ENCODE assay signal across 8 cellular contexts in the genomic region with DNA sequence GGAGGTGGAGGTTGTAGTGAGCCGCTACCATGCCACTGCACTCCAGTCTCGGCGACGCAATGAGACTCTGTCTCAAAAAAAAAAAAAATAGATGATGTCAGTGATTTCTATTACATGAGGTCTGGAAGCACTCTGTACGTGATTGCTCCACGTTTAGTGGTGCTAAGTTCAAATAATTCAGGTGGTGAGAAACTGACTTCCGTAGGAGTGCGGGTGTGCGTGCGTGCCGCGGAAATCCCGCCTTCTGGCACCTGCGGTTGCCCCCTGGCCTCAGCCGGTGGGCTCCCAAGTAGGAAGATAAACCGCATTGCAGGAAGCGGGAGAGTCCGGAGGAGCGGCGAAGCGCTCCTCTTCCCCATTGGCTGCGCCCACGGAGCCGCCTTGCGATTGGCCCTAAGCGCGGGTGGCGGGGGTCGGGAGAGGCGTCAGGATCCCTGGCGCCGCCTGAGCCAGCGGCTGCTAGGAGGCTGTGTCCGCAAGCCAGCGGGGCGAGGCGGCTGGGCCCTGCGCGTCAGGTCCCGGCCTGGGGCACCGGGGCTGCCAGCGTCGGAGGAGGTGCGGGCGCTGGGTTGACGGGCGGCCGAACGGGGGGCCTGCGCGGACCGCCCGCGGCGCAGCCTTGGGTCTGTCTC. TPM values are rescaled to one million over a fixed set of nuclear protein-coding genes. Genes with fewer than 3 reads are reported as not detected.
DNase-seq lines count a peak whose midpoint lies in the region; ATAC-seq and TF ChIP-seq lines count a peak whose summit lies in the region.
"Not testable (repeated sequence)": the region's sequence is repeated elsewhere in the genome, so short reads cannot be mapped to it uniquely, and the experiment has no call there.

No MANE protein-coding gene starts in this region.

- peak overlapping the region; percentile 85 to 88 (median 86) for H3K4me3 Mint-ChIP-seq in CD4-positive, CD25-positive, alpha-beta regulatory T cell

- not testable (repeated sequence) for H3K36me3 ChIP-seq in CD4-positive, CD25-positive, alpha-beta regulatory T cell (ENCODE audit: control insufficient read depth, insufficient read depth, low read length); HUES48 (ENCODE audit: control insufficient read depth, insufficient read depth, low read length); SJSA1; fibroblast of lung (ENCODE audit: control insufficient read depth, insufficient read depth, low read length)

- not testable (repeated sequence) for H2AFZ ChIP-seq in fibroblast of lung (ENCODE audit: low read length)

- ATAC-seq in CD4-positive, CD25-positive, alpha-beta regulatory T cell (ENCODE audit: low read depth in 2 of 2): peak; percentile 68 to 76
- ATAC-seq in GM19467 (IDR thresholded peaks at IDR 0.05; ENCODE audit: unreplicated experiment): peak; percentile 53

- peak overlapping the region; percentile 9 to 87 (median 66) for H3K27ac Mint-ChIP-seq in CD4-positive, CD25-positive, alpha-beta regulatory T cell

- not testable (repeated sequence) for H3K27ac ChIP-seq in CD4-positive, CD25-positive, alpha-beta regulatory T cell (ENCODE audit: insufficient read depth, low read length, poor library complexity, severe bottlenecking); HUES48 (ENCODE audit: low read depth, low read length); fibroblast of lung (ENCODE audit: insufficient read depth, low read length)
- H3K27ac ChIP-seq in SJSA1: peak overlapping the region; percentile 9; the same call in 1 of the 2 replicates

- H3K4me3 ChIP-seq in CD4-positive, CD25-positive, alpha-beta regulatory T cell (ENCODE audit: low read depth, low read length): peak overlapping the region; percentile 41
- H3K4me3 ChIP-seq in HUES48 (ENCODE audit: low read depth, low read length) (peak overlapping the region; percentile 41), SJSA1 (peak overlapping the region; percentile 24), fibroblast of lung (replicated peaks in 1 of 4; ENCODE audit: control extremely low read depth in 1 of 4, insufficient read depth in 1 of 4, low read depth in 3 of 4, low read length in 4 of 4) (peak overlapping the region in 2 of 4 experiments; percentile 17 to 35)

- peaks cover 43% of the 10 kb centered on the region for H3K27me3 Mint-ChIP-seq in CD4-positive, CD25-positive, alpha-beta regulatory T cell

- DNase-seq in CD4-positive, CD25-positive, alpha-beta regulatory T cell: peak; percentile 26 to 43 (median 37)
- DNase-seq in SJSA1 (ENCODE audit: low read depth in 1 of 2, low spot score in 2 of 2) (peak; percentile 70 to 82), fibroblast of lung (ENCODE audit: low read depth in 2 of 2) (peak; percentile 4 to 24), mucosa of gallbladder (ENCODE audit: low spot score) (peak; percentile 24)
- DNase-seq in activated gamma-delta T cell treated with anti-CD3 and anti-CD28 coated beads, Interleukin-2, amount 50 U/mL, for 16 hours (ENCODE audit: low read depth): peak; percentile 17
- DNase-seq in stimulated activated CD8-positive, alpha-beta memory T cell treated with anti-CD3 and anti-CD28 coated beads, Interleukin-12 subunit alpha, Interleukin-12 subunit beta, amount 100 ng/mL, for 1 hour (ENCODE audit: low read depth): peak; percentile 12

- H3K4me1 Mint-ChIP-seq in CD4-positive, CD25-positive, alpha-beta regulatory T cell: peaks cover 5 to 18% (median 14%) of the 10 kb centered on the region in 4 donors

- H3K36me3 Mint-ChIP-seq in CD4-positive, CD25-positive, alpha-beta regulatory T cell: not testable (repeated sequence)

- H3K9ac ChIP-seq in HUES48 (ENCODE audit: low read depth, low read length); fibroblast of lung (ENCODE audit: insufficient read depth, low read length): not testable (repeated sequence)

- not testable (repeated sequence) for TF ChIP-seq CTCF in fibroblast of lung (conservative IDR thresholded peaks at IDR 0.05 in 1 of 2, IDR thresholded peaks at IDR 0.05 in 1 of 2; ENCODE audit: low read depth in 1 of 2, low read length in 2 of 2)

- H3K79me2 ChIP-seq in fibroblast of lung (ENCODE audit: control insufficient read depth, insufficient read depth, low read length): not testable (repeated sequence)

- H3K9me3 ChIP-seq in CD4-positive, CD25-positive, alpha-beta regulatory T cell (ENCODE audit: control insufficient read depth in 2 of 2, low read length in 2 of 2); HUES48 (ENCODE audit: control insufficient read depth, insufficient read depth, low read length); SJSA1 (replicated peaks); fibroblast of lung (ENCODE audit: control insufficient read depth, insufficient read depth, low read depth, low read length): not testable (repeated sequence)

- H3K27me3 ChIP-seq in CD4-positive, CD25-positive, alpha-beta regulatory T cell (ENCODE audit: control insufficient read depth, insufficient read depth, low read length); HUES48 (ENCODE audit: control insufficient read depth, insufficient read depth, low read length); SJSA1 (replicated peaks); fibroblast of lung (ENCODE audit: control insufficient read depth, insufficient read depth, low read length): not testable (repeated sequence)

- H3K9me3 Mint-ChIP-seq in CD4-positive, CD25-positive, alpha-beta regulatory T cell: not testable (repeated sequence)

- H3K4me1 ChIP-seq in CD4-positive, CD25-positive, alpha-beta regulatory T cell (ENCODE audit: control insufficient read depth, insufficient read depth, low read length, poor library complexity, severe bottlenecking); HUES48 (ENCODE audit: control insufficient read depth, insufficient read depth, low read length); SJSA1 (replicated peaks); fibroblast of lung (ENCODE audit: control insufficient read depth, extremely low read depth, insufficient read depth, low read length): not testable (repeated sequence)

- H4K20me1 ChIP-seq in fibroblast of lung (ENCODE audit: control insufficient read depth, extremely low read depth, insufficient read depth, low read length): not testable (repeated sequence)

- H3K4me2 ChIP-seq in fibroblast of lung (ENCODE audit: extremely low read depth, insufficient read depth, low read length): not testable (repeated sequence)

RNA-seq across cellular contexts. Expression of gene NIPA1, which starts 28.9 kb away (rescaled TPM):
- 18.0 TPM for total RNA-seq in CD4-positive, CD25-positive, alpha-beta regulatory T cell
- 1 to 10 TPM; 3.5 to 8.3 (median 6.0) TPM for polyA plus RNA-seq in CD4-positive, CD25-positive, alpha-beta regulatory T cell
- total RNA-seq in SJSA1 (2014; rRNA removed; shearing (Covaris generic)): 17.2 and 22.5 TPM in 2 replicates
- total RNA-seq in fibroblast of lung: 4.4 and 6.8 TPM in 2 replicates
- polyA plus RNA-seq in fibroblast of lung: 6.7 and 11.4 TPM in 2 replicates
- polyA plus RNA-seq in fibroblast of lung (2012): 5.1 and 9.2 TPM in 2 replicates
- polyA minus RNA-seq in fibroblast of lung (ENCODE audit: low replicate concordance): 8.2 and 48.9 TPM in 2 replicates
- 44.9 TPM for total RNA-seq in mucosa of gallbladder

Comparison
In these comparisons a context has a peak if more than half of its experiments do, and no peak if none do; other contexts are left out.
1. DNase-seq: peak in every context shown above with its lines; median percentile 76 in SJSA1; 37 in CD4-positive, CD25-positive, alpha-beta regulatory T cell; 24 in mucosa of gallbladder; 17 in activated gamma-delta T cell treated with anti-CD3 and anti-CD28 coated beads, Interleukin-2, amount 50 U/mL, for 16 hours; 14 in fibroblast of lung; 12 in stimulated activated CD8-positive, alpha-beta memory T cell treated with anti-CD3 and anti-CD28 coated beads, Interleukin-12 subunit alpha, Interleukin-12 subunit beta, amount 100 ng/mL, for 1 hour.